Comparison of ENCODE assay signal across 27 cellular contexts in genomic region chr3:115322901-115323300, GRCh38.
"Had no signal": no experiment of that assay in that cellular context is flagged by ENCODE, and none has a peak within 500 bp of the region (broad histone marks: within the 10 kb centered on the region; RNA-seq: fewer than 3 reads in every experiment).

No MANE protein-coding gene starts in this region.

- ATAC-seq: left colon; left lung; lower lobe of right lung; mucosa of descending colon; naive thymus-derived CD4-positive, alpha-beta T cell; natural killer cell treated with Interleukin-12 subunit alpha and Interleukin-12 subunit beta and Interleukin-15 and Interleukin-18, amount 100 ng/mL, for 72 hours; right cardiac atrium; sciatic nerve; stimulated activated memory B cell treated with anti-CD40 and anti-IgM and Interleukin-4, amounts not matched to agents 10 μg/mL and 1 μg/mL and 100 μg/mL, for 72 hours; stimulated activated naive CD8-positive, alpha-beta T cell treated with anti-CD3 and anti-CD28 coated beads, Interleukin-15, Interleukin-2, amounts not matched to agents 100 U/mL and 50 U/mL, for 24 hours; upper lobe of right lung had no signal

- H3K27me3 ChIP-seq: left lung, ovary, suprapubic skin, tibial artery, upper lobe of right lung had no signal

- H3K4me3 ChIP-seq: left lung, lower lobe of right lung, mucosa of descending colon, ovary, suprapubic skin, thoracic aorta, tibial artery, upper lobe of right lung had no signal

- H3K9me3 ChIP-seq: left lung, lower lobe of right lung, mucosa of descending colon, ovary, suprapubic skin, thoracic aorta, tibial artery, upper lobe of right lung had no signal

- H3K36me3 ChIP-seq: left lung, lower lobe of right lung, ovary, suprapubic skin, thoracic aorta, tibial artery, upper lobe of right lung had no signal

- DNase-seq: hippocampal formation; immature natural killer cell; kidney; left colon; left lung; lower lobe of right lung; mammary epithelial cell; mesendoderm; midbrain; mucosa of descending colon; naive thymus-derived CD4-positive, alpha-beta T cell; ovary; right cardiac atrium; small intestine; stimulated activated CD4-positive, alpha-beta T cell treated with anti-CD3 and anti-CD28 coated beads, Interleukin-1b, Interleukin-23, amount 100 ng/mL, for 48 hours; stimulated activated CD4-positive, alpha-beta T cell treated with anti-CD3 and anti-CD28 coated beads, Interleukin-2, amount 100 ng/mL, for 48 hours; stimulated activated CD4-positive, alpha-beta T cell treated with anti-CD3 and anti-CD28 coated beads, Interleukin-4, amount 100 ng/mL, for 4 hours; stimulated activated CD8-positive, alpha-beta memory T cell treated with anti-CD3 and anti-CD28 coated beads, Interleukin-4, amount 100 ng/mL, for 48 hours; stimulated activated naive CD8-positive, alpha-beta T cell treated with anti-CD3 and anti-CD28 coated beads, Interleukin-15, Interleukin-2, amounts not matched to agents 100 U/mL and 50 U/mL, for 24 hours; tibial artery; trophoblast cell; upper lobe of right lung had no signal

- H3K27ac ChIP-seq: left lung, lower lobe of right lung, ovary, suprapubic skin, thoracic aorta, tibial artery, upper lobe of right lung had no signal

- H3K4me1 ChIP-seq: left lung, lower lobe of right lung, suprapubic skin, tibial artery, upper lobe of right lung had no signal
